In genomic region chr6:131017962-131018361, GRCh38 we compare ENCODE assay signal across 17 cellular contexts.
"Had no signal": no experiment of that assay in that cellular context is flagged by ENCODE, and none has a peak within 500 bp of the region (broad histone marks: within the 10 kb centered on the region; RNA-seq: fewer than 3 reads in every experiment).

No MANE protein-coding gene starts in this region.

- H3K9me3 ChIP-seq: MG63 had no signal

- ATAC-seq: SK-N-SH treated with all-trans-retinoic acid at 6 μM for 48 hours had no signal

- H3K36me3 ChIP-seq: MG63 had no signal

- H3K4me3 ChIP-seq: MG63 had no signal

- H3K27ac ChIP-seq: RWPE1 had no signal

- H3K27me3 ChIP-seq: MG63 had no signal

- DNase-seq: Karpas-422, KG1, MG63, NCI-H1092, NCI-H1436, NCI-H187, NCI-H2029 treated with DMSO at 0.1 percent for 48 hours, NCI-H2171 treated with DMSO at 0.1 percent for 48 hours, NCI-H345, NCI-H446 treated with DMSO at 0.1 percent for 48 hours, NCI-H510A treated with DMSO at 0.1 percent for 48 hours, NCI-H526, NCI-H82, SHP77, T-helper 1 cell had no signal
